Comparison of ENCODE assay signal across 18 cellular contexts in the genomic region with DNA sequence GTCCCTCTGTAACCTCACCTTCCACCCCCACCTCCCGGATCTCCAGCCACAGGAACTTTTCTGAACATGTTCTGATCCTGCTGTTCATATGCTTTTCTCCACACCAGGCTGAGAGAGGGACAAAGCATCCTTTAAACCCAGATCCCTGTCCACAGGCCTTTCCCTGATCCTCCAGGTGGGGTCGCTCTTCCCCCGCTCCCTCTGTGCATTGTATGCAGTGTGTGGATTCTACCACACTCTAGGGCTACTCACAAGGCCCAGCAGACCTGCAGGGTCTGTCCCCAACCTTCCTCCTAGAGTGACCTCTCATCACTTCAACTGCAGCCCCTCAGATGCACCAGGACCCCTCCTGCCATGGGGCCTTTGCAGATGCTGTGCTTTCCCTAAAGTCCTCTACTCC.
DNase-seq lines count a peak whose midpoint lies in the region; ATAC-seq and TF ChIP-seq lines count a peak whose summit lies in the region.
"Had no signal": no experiment of that assay in that cellular context is flagged by ENCODE, and none has a peak within 500 bp of the region (broad histone marks: within the 10 kb centered on the region; RNA-seq: fewer than 3 reads in every experiment).

No MANE protein-coding gene starts in this region.

- DNase-seq in GM23338 (ENCODE audit: low spot score) (peak; percentile 70), SK-MEL-5 (ENCODE audit: low read depth, low spot score) (peak; percentile 55), islet precursor cell (peak; percentile 75), GOT3 (lab: John Stamatoyannopoulos, UW) (no peak), thyroid gland (no peak), COLO829 (ENCODE audit: low spot score) (no peak)
- DNase-seq: activated CD4-positive, CD25-positive, alpha-beta regulatory T cell treated with anti-CD3 and anti-CD28 coated beads, Interleukin-2, amount 50 U/mL, for 72 hours; CD8-positive, alpha-beta T cell; GDM1; NCI-H187; NCI-H345; Right ventricle myocardium superior; stimulated activated naive CD4-positive, alpha-beta T cell treated with Interleukin-2 at 50 U/mL for 16 hours; upper lobe of right lung had no signal

- H3K4me1 Mint-ChIP-seq in GM23338, result peaks cover 6% of the 10 kb centered on the region; the same call in 2 of the 3 replicates

- WGBS in thyroid gland, 2 donors, result 76 to 79% methylated on average over 3 of the region's 3 CpGs

- H3K36me3 ChIP-seq in DOHH2 (ENCODE audit: control insufficient read depth, low read length) (no peaks in the 10 kb centered on the region), GM23338 (ENCODE audit: insufficient read depth) (no peaks in the 10 kb centered on the region), thyroid gland (no peaks in the 10 kb centered on the region)
- H3K36me3 ChIP-seq: breast epithelium, upper lobe of right lung had no signal

- peak overlapping the region; percentile 69; the same call in 1 of the 2 replicates for H2AFZ ChIP-seq in GM23338

- H3K27ac Mint-ChIP-seq in GM23338, result peak overlapping the region; percentile 72; the same call in 1 of the 2 replicates
- H3K27ac Mint-ChIP-seq: CD8-positive, alpha-beta T cell; T-helper 2 cell treated with Interferon-gamma antibody and Interleukin-4, amounts not matched to agents 5 μg/mL and 100 μg/mL, for 36 hours had no signal

- peaks cover 4% of the 10 kb centered on the region for H3K27me3 Mint-ChIP-seq in GM23338 (ENCODE audit: insufficient read depth, low read depth, poor library complexity)

- H3K79me2 ChIP-seq in DOHH2 (ENCODE audit: control insufficient read depth, low read length) (no peaks in the 10 kb centered on the region), GM23338 (replicated peaks; ENCODE audit: insufficient read depth) (no peaks in the 10 kb centered on the region)

- no peak overlapping the region for H3K4me3 ChIP-seq in DOHH2 (ENCODE audit: low read length)
- H3K4me3 ChIP-seq in GM23338, result no peak overlapping the region
- H3K4me3 ChIP-seq in thyroid gland (replicated peaks in 1 of 3), result no peak overlapping the region
- H3K4me3 ChIP-seq: breast epithelium, upper lobe of right lung had no signal

- peaks cover 7% of the 10 kb centered on the region for H3K36me3 Mint-ChIP-seq in GM23338 (ENCODE audit: low read depth)
- H3K36me3 Mint-ChIP-seq: CD8-positive, alpha-beta T cell had no signal

- no peaks in the 10 kb centered on the region for H3K27me3 ChIP-seq in DOHH2 (ENCODE audit: control insufficient read depth, low read length)
- no peaks in the 10 kb centered on the region for H3K27me3 ChIP-seq in GM23338 (ENCODE audit: insufficient read depth)
- no peaks in the 10 kb centered on the region for H3K27me3 ChIP-seq in thyroid gland
- H3K27me3 ChIP-seq: breast epithelium, upper lobe of right lung had no signal

- ATAC-seq in GM23338 (peak; percentile 95), HG02973 (IDR thresholded peaks at IDR 0.05; ENCODE audit: unreplicated experiment) (no peak)
- ATAC-seq: CD8-positive, alpha-beta T cell; upper lobe of right lung had no signal

- no peak overlapping the region for H3K4me3 Mint-ChIP-seq in GM23338
- H3K4me3 Mint-ChIP-seq: CD8-positive, alpha-beta T cell; T-helper 2 cell treated with Interferon-gamma antibody and Interleukin-4, amounts not matched to agents 5 μg/mL and 100 μg/mL, for 36 hours had no signal

- TF ChIP-seq POLR2A in thyroid gland (IDR thresholded peaks at IDR 0.05), result no peak

- TF ChIP-seq CTCF in DOHH2 (IDR thresholded peaks at IDR 0.05; ENCODE audit: low read depth, low read length, poor library complexity, severe bottlenecking) (peak; percentile 53), GM23338 (conservative IDR thresholded peaks at IDR 0.05; ENCODE audit: low read depth in 2 of 2) (peak; percentile 77 to 87), thyroid gland (IDR thresholded peaks at IDR 0.05) (no peak)

- H3K27ac ChIP-seq in DOHH2 (ENCODE audit: low read depth, low read length), result no peak overlapping the region
- no peak overlapping the region for H3K27ac ChIP-seq in GM23338 (ENCODE audit: low read depth)
- H3K27ac ChIP-seq in thyroid gland, result no peak overlapping the region
- H3K27ac ChIP-seq: breast epithelium, upper lobe of right lung had no signal

- H3K4me1 ChIP-seq in DOHH2 (ENCODE audit: control insufficient read depth, low read length) (no peaks in the 10 kb centered on the region), GM23338 (ENCODE audit: insufficient read depth) (no peaks in the 10 kb centered on the region), thyroid gland (no peaks in the 10 kb centered on the region)
- H3K4me1 ChIP-seq: breast epithelium, upper lobe of right lung had no signal

- H4K20me1 ChIP-seq in DOHH2 (ENCODE audit: control insufficient read depth, insufficient read depth, low read depth, low read length) (no peaks in the 10 kb centered on the region), GM23338 (replicated peaks; ENCODE audit: insufficient read depth) (no peaks in the 10 kb centered on the region)

- H3F3A ChIP-seq in DOHH2 (ENCODE audit: control insufficient read depth, insufficient read depth), result no peaks in the 10 kb centered on the region
- no peaks in the 10 kb centered on the region for H3F3A ChIP-seq in GM23338 (replicated peaks; ENCODE audit: low read depth)

- intact Hi-C loops in thyroid gland (cut with DNase I), result no loop called here

- in situ Hi-C loops in SK-MEL-5 (cut with HindIII; ENCODE audit: low pct_unique_long_range_greater_than_20kb, low sequenced_read_pairs), result no loop called here

- H3K9me2 ChIP-seq in DOHH2 (replicated peaks; ENCODE audit: control insufficient read depth, low read length), result no peaks in the 10 kb centered on the region
- H3K9me2 ChIP-seq in GM23338 (ENCODE audit: insufficient read depth), result peaks cover 12% of the 10 kb centered on the region

- H3K4me2 ChIP-seq in DOHH2 (ENCODE audit: low read length) (no peak overlapping the region), GM23338 (no peak overlapping the region)

- H3K9me3 ChIP-seq in DOHH2 (ENCODE audit: control insufficient read depth, insufficient read depth, low read length) (peaks cover 3% of the 10 kb centered on the region; the same call in 1 of the 2 replicates), thyroid gland (no peaks in the 10 kb centered on the region)
- H3K9me3 ChIP-seq: breast epithelium, upper lobe of right lung had no signal

- peaks cover 12% of the 10 kb centered on the region; the same call in 2 of the 3 replicates for H3K9me3 Mint-ChIP-seq in GM23338
- H3K9me3 Mint-ChIP-seq: CD8-positive, alpha-beta T cell had no signal

TF ChIP-seq in GM23338, 12 proteins besides CTCF, POLR2A, EP300 and RAD21 (continues in another document):
- no peak for TF ChIP-seq EZH2phosphoT487 (IDR thresholded peaks at IDR 0.05; ENCODE audit: unreplicated experiment)
- TF ChIP-seq ZNF331 (CRISPR knock-in tag; IDR thresholded peaks at IDR 0.05; ENCODE audit: low read depth), result no peak
- no peak for TF ChIP-seq STAT1 (IDR thresholded peaks at IDR 0.05; ENCODE audit: unreplicated experiment)
- no peak for TF ChIP-seq ZNF114 (CRISPR knock-in tag; IDR thresholded peaks at IDR 0.05)
- TF ChIP-seq JUNB (IDR thresholded peaks at IDR 0.05; ENCODE audit: unreplicated experiment), result no peak
- no peak for TF ChIP-seq NANOG (IDR thresholded peaks at IDR 0.05; ENCODE audit: borderline replicate concordance)
- no peak for TF ChIP-seq EZH2 (IDR thresholded peaks at IDR 0.05; ENCODE audit: low read depth, unreplicated experiment)
- no peak for TF ChIP-seq POLR2AphosphoS5 (IDR thresholded peaks at IDR 0.05; ENCODE audit: low read depth)
- no peak for TF ChIP-seq ETS1 (IDR thresholded peaks at IDR 0.05)
- TF ChIP-seq, protein P1, sequence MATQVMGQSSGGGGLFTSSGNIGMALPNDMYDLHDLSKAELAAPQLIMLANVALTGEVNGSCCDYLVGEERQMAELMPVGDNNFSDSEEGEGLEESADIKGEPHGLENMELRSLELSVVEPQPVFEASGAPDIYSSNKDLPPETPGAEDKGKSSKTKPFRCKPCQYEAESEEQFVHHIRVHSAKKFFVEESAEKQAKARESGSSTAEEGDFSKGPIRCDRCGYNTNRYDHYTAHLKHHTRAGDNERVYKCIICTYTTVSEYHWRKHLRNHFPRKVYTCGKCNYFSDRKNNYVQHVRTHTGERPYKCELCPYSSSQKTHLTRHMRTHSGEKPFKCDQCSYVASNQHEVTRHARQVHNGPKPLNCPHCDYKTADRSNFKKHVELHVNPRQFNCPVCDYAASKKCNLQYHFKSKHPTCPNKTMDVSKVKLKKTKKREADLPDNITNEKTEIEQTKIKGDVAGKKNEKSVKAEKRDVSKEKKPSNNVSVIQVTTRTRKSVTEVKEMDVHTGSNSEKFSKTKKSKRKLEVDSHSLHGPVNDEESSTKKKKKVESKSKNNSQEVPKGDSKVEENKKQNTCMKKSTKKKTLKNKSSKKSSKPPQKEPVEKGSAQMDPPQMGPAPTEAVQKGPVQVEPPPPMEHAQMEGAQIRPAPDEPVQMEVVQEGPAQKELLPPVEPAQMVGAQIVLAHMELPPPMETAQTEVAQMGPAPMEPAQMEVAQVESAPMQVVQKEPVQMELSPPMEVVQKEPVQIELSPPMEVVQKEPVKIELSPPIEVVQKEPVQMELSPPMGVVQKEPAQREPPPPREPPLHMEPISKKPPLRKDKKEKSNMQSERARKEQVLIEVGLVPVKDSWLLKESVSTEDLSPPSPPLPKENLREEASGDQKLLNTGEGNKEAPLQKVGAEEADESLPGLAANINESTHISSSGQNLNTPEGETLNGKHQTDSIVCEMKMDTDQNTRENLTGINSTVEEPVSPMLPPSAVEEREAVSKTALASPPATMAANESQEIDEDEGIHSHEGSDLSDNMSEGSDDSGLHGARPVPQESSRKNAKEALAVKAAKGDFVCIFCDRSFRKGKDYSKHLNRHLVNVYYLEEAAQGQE (IDR thresholded peaks at IDR 0.05; ENCODE audit: unreplicated experiment), result no peak

Comparison
In these comparisons a context has a peak if more than half of its experiments do, and no peak if none do; other contexts are left out.
1. CTCF ChIP-seq: peak in DOHH2 (single experiment) and GM23338 (2 of 2); none in thyroid gland (0 of 6).
2. DNase-seq: peak in GM23338 (single experiment), SK-MEL-5 (single experiment) and islet precursor cell (single experiment); none in GOT3 (single experiment), thyroid gland (0 of 2) and COLO829 (single experiment).